In the genomic region with DNA sequence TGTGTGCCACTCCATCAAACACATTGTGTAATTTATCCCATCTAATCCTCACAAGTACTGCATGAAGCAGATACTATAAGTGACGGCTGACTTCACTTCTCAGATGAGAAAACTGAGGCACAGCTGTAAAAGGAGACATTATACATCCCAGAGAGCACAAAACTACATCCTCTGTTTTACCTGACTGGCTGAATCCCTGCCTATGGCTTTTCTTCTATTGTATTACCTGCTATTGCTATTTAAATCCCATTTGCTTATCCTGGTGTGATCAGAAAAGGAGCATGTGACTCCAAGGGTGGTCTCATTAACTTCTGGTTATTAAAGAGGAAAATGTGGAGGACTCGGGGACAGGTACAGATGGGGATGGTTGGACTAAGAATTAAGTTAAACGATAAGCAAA, we compare ENCODE assay signal across 24 cellular contexts.
"Had no signal": no experiment of that assay in that cellular context is flagged by ENCODE, and none has a peak within 500 bp of the region (broad histone marks: within the 10 kb centered on the region; RNA-seq: fewer than 3 reads in every experiment).

No MANE protein-coding gene starts in this region.

- ATAC-seq: left cardiac atrium; lower lobe of right lung; natural killer cell treated with Interleukin-12 subunit alpha and Interleukin-12 subunit beta and Interleukin-15 and Interleukin-18, amount 100 ng/mL, for 72 hours; sciatic nerve; stimulated activated memory B cell treated with anti-CD40 and anti-IgM and Interleukin-4, amounts not matched to agents 10 μg/mL and 1 μg/mL and 100 μg/mL, for 72 hours had no signal

- H3K4me3 ChIP-seq: hepatocyte, left ventricle myocardium inferior, lower lobe of right lung, spleen, tibial artery, upper lobe of left lung, uterus had no signal

- H3K4me1 ChIP-seq: left ventricle myocardium inferior, lower lobe of right lung, spleen, upper lobe of left lung, uterus had no signal

- H3K27me3 ChIP-seq: hepatocyte, spleen, tibial artery, upper lobe of left lung, uterus had no signal

- H3K9me3 ChIP-seq: left ventricle myocardium inferior, lower lobe of right lung, spleen, tibial artery, upper lobe of left lung, uterus had no signal

- H3K36me3 Mint-ChIP-seq: memory B cell; natural killer cell treated with Interleukin-12 subunit alpha and Interleukin-12 subunit beta and Interleukin-15 and Interleukin-18, amount 100 ng/mL, for 72 hours; stimulated activated memory B cell treated with anti-CD40 and anti-IgM and Interleukin-4, amounts not matched to agents 10 μg/mL and 1 μg/mL and 100 μg/mL, for 72 hours had no signal

- H3K36me3 ChIP-seq: left ventricle myocardium inferior, lower lobe of right lung, spleen, tibial artery, upper lobe of left lung, uterus had no signal

- H3K9me3 Mint-ChIP-seq: dendritic cell treated with granulocyte-macrophage colony-stimulating factor and Interleukin-4, amounts not matched to agents 40 ng/mL and 50 ng/mL, for 4 days; endodermal cell; memory B cell; natural killer cell treated with Interleukin-12 subunit alpha and Interleukin-12 subunit beta and Interleukin-15 and Interleukin-18, amount 100 ng/mL, for 72 hours; stimulated activated naive CD8-positive, alpha-beta T cell treated with anti-CD3 and anti-CD28 coated beads, Interleukin-15, Interleukin-2, amounts not matched to agents 100 ng/mL and 50 ng/mL, for 24 hours had no signal

- H3K4me1 Mint-ChIP-seq: memory B cell; stimulated activated memory B cell treated with anti-CD40 and anti-IgM and Interleukin-4, amounts not matched to agents 10 μg/mL and 1 μg/mL and 100 μg/mL, for 72 hours had no signal

- H3K4me3 Mint-ChIP-seq: dendritic cell treated with granulocyte-macrophage colony-stimulating factor and Interleukin-4, amounts not matched to agents 40 ng/mL and 50 ng/mL, for 4 days; endodermal cell; memory B cell; natural killer cell treated with Interleukin-12 subunit alpha and Interleukin-12 subunit beta and Interleukin-15 and Interleukin-18, amount 100 ng/mL, for 72 hours; stimulated activated memory B cell treated with anti-CD40 and anti-IgM and Interleukin-4, amounts not matched to agents 10 μg/mL and 1 μg/mL and 100 μg/mL, for 72 hours; stimulated activated naive CD8-positive, alpha-beta T cell treated with anti-CD3 and anti-CD28 coated beads, Interleukin-15, Interleukin-2, amounts not matched to agents 100 ng/mL and 50 ng/mL, for 24 hours had no signal

- DNase-seq: endodermal cell; erythroblast; foreskin melanocyte; head of caudate nucleus; kidney; left cardiac atrium; left ventricle myocardium inferior; lower lobe of right lung; midbrain; posterior cingulate gyrus; spleen; stimulated activated CD4-positive, alpha-beta T cell treated with anti-CD3 and anti-CD28 coated beads, Interleukin-15, amount 100 ng/mL, for 24 hours; stimulated activated CD4-positive, alpha-beta T cell treated with anti-CD3 and anti-CD28 coated beads, Interleukin-1b, Interleukin-23, amount 100 ng/mL, for 48 hours; stimulated activated CD4-positive, alpha-beta T cell treated with anti-CD3 and anti-CD28 coated beads, Interleukin-4, amount 100 ng/mL, for 24 hours; tibial artery; upper lobe of left lung; uterus had no signal

- H3K79me2 ChIP-seq: hepatocyte had no signal

- H3K4me2 ChIP-seq: hepatocyte had no signal

- H3K27ac ChIP-seq: hepatocyte, left ventricle myocardium inferior, lower lobe of right lung, spleen, tibial artery, upper lobe of left lung, uterus had no signal

- H2AFZ ChIP-seq: hepatocyte had no signal

- H3K27me3 Mint-ChIP-seq: natural killer cell treated with Interleukin-12 subunit alpha and Interleukin-12 subunit beta and Interleukin-15 and Interleukin-18, amount 100 ng/mL, for 72 hours; stimulated activated naive CD8-positive, alpha-beta T cell treated with anti-CD3 and anti-CD28 coated beads, Interleukin-15, Interleukin-2, amounts not matched to agents 100 ng/mL and 50 ng/mL, for 24 hours had no signal

- H3K27ac Mint-ChIP-seq: dendritic cell treated with granulocyte-macrophage colony-stimulating factor and Interleukin-4, amounts not matched to agents 40 ng/mL and 50 ng/mL, for 4 days; endodermal cell; memory B cell; stimulated activated memory B cell treated with anti-CD40 and anti-IgM and Interleukin-4, amounts not matched to agents 10 μg/mL and 1 μg/mL and 100 μg/mL, for 72 hours; stimulated activated naive CD8-positive, alpha-beta T cell treated with anti-CD3 and anti-CD28 coated beads, Interleukin-15, Interleukin-2, amounts not matched to agents 100 ng/mL and 50 ng/mL, for 24 hours had no signal
